In genomic region chr13:109782823-109783411, GRCh38 we compare ENCODE assay signal across 12 cellular contexts. TPM values are rescaled to one million over a fixed set of nuclear protein-coding genes. Genes with fewer than 3 reads are reported as not detected.
DNase-seq lines count a peak whose midpoint lies in the region; ATAC-seq and TF ChIP-seq lines count a peak whose summit lies in the region.
"Had no signal": no experiment of that assay in that cellular context is flagged by ENCODE, and none has a peak within 500 bp of the region (broad histone marks: within the 10 kb centered on the region; RNA-seq: fewer than 3 reads in every experiment).

No MANE protein-coding gene starts in this region.

- DNase-seq in right cardiac atrium: peak in 2 of 3 donors; percentile 62 to 74
- DNase-seq in cardiac septum (ENCODE audit: low spot score): no peak
- DNase-seq in WTC11 (ENCODE audit: low spot score): no peak
- DNase-seq in mesenchymal stem cell: no peak
- DNase-seq in upper lobe of left lung: peak in 1 of 2 donors; percentile 87
- no peak for DNase-seq in NCI-H748 (lab: John Stamatoyannopoulos, UW; ENCODE audit: unreplicated experiment)
- DNase-seq in NK-92 treated with Interleukin-12 subunit alpha and Interleukin-12 subunit beta, amount 100 ng/mL, for 24 hours (lab: John Stamatoyannopoulos, UW): no peak
- DNase-seq in COR-L47 (lab: John Stamatoyannopoulos, UW): no peak
- DNase-seq: MV-4-11, NCI-H446 had no signal

- no peak overlapping the region for H3K27ac Mint-ChIP-seq in WTC11

- no peak overlapping the region for H3K4ac ChIP-seq in mesenchymal stem cell (ENCODE audit: low read depth in 1 of 2, low read length in 2 of 2)

- H2AK5ac ChIP-seq in mesenchymal stem cell (ENCODE audit: low read length, severe bottlenecking): no peak overlapping the region

- no peaks in the 10 kb centered on the region for H3K9me3 Mint-ChIP-seq in WTC11

- no peak for TF ChIP-seq POLR2A in upper lobe of left lung (IDR thresholded peaks at IDR 0.05)

- H3K9ac ChIP-seq in mesenchymal stem cell (ENCODE audit: low read length): no peak overlapping the region

- H3K9me3 ChIP-seq in right cardiac atrium (ENCODE audit: control insufficient read depth, low read length) (no peaks in the 10 kb centered on the region), mesenchymal stem cell (ENCODE audit: control insufficient read depth, low read length) (no peaks in the 10 kb centered on the region), upper lobe of left lung (no peaks in the 10 kb centered on the region)

- H3K4me1 Mint-ChIP-seq in WTC11: peaks cover 40% of the 10 kb centered on the region

- no peak for ATAC-seq in right cardiac atrium
- ATAC-seq in WTC11: no peak
- ATAC-seq in upper lobe of left lung (ENCODE audit: low FRiP score in 2 of 2): no peak
- ATAC-seq: esophagus mucosa, HCT116 had no signal

- peaks cover 11% of the 10 kb centered on the region for H3K36me3 Mint-ChIP-seq in WTC11

- no peak overlapping the region for H2BK12ac ChIP-seq in mesenchymal stem cell (ENCODE audit: low read length in 2 of 2)

- no peak overlapping the region for H2BK15ac ChIP-seq in mesenchymal stem cell (ENCODE audit: low read depth, poor library complexity, severe bottlenecking)

- TF ChIP-seq EP300 in upper lobe of left lung (IDR thresholded peaks at IDR 0.05): no peak

- no peak overlapping the region for H3K23ac ChIP-seq in mesenchymal stem cell (ENCODE audit: low read length in 2 of 2)

- no peak overlapping the region for H3K18ac ChIP-seq in mesenchymal stem cell (ENCODE audit: low read depth in 1 of 2, low read length in 2 of 2)

- intact Hi-C loops in right cardiac atrium (cut with DNase I): loop anchor here (10.0 kb wide), 4 partner anchors 168 to 818 kb away; no protein-coding TSS in a partner anchor
- intact Hi-C loops in cardiac septum (cut with DNase I): loop anchor here (5.0 to 10.0 kb wide), 4 partner anchors 498 to 821 kb away; no protein-coding TSS in a partner anchor

- TF ChIP-seq CTCF in WTC11 (IDR thresholded peaks at IDR 0.05) (no peak), upper lobe of left lung (IDR thresholded peaks at IDR 0.05) (no peak)

- no peaks in the 10 kb centered on the region for H3K27me3 Mint-ChIP-seq in WTC11 (ENCODE audit: low read depth)

- H3K4me1 ChIP-seq in right cardiac atrium (ENCODE audit: control insufficient read depth, insufficient read depth, low read length) (peaks cover 9% of the 10 kb centered on the region), mesenchymal stem cell (ENCODE audit: control insufficient read depth, insufficient read depth, low read depth, low read length) (peaks cover 39% of the 10 kb centered on the region), upper lobe of left lung (peaks cover 35 to 85% (median 51%) of the 10 kb centered on the region in 4 donors)

- H3K4me3 ChIP-seq in right cardiac atrium (ENCODE audit: low read length) (no peak overlapping the region), mesenchymal stem cell (ENCODE audit: insufficient read depth in 1 of 2, low read depth in 1 of 2, low read length in 2 of 2) (no peak overlapping the region), upper lobe of left lung (peak overlapping the region in 3 of 4 donors; percentile 88 to 93 (median 88))

- peak overlapping the region; percentile 37 for H3K4me3 Mint-ChIP-seq in WTC11

- no peak overlapping the region for H3K14ac ChIP-seq in mesenchymal stem cell (ENCODE audit: low read length in 2 of 2)

- WGBS in right cardiac atrium: 98% methylated on average over 70 of the region's 70 CpGs
- WGBS in mesenchymal stem cell: 97% methylated on average over 70 of the region's 70 CpGs
- 96 to 97% methylated on average over 60 to 69 of the region's 70 CpGs for WGBS in upper lobe of left lung, 2 donors

- POLR2A ChIA-PET in WTC11 (lab: Charles Lee): no interaction called here

- no peak overlapping the region for H2BK120ac ChIP-seq in mesenchymal stem cell (ENCODE audit: low read depth, low read length)

- H2BK5ac ChIP-seq in mesenchymal stem cell (ENCODE audit: low read depth, low read length, poor library complexity, severe bottlenecking): no peak overlapping the region

- H3K36me3 ChIP-seq in mesenchymal stem cell (ENCODE audit: control insufficient read depth in 1 of 2, insufficient read depth in 2 of 2, low read depth in 1 of 2, low read length in 2 of 2) (peaks cover 23 to 35% of the 10 kb centered on the region in 2 experiments), upper lobe of left lung (peaks cover 17 to 49% (median 30%) of the 10 kb centered on the region in 4 donors)

- H3K27me3 ChIP-seq in right cardiac atrium (ENCODE audit: control insufficient read depth, insufficient read depth) (no peaks in the 10 kb centered on the region), mesenchymal stem cell (ENCODE audit: control insufficient read depth in 1 of 2, insufficient read depth in 1 of 2, low read length in 2 of 2) (no peaks in the 10 kb centered on the region), upper lobe of left lung (no peaks in the 10 kb centered on the region)

- no peak overlapping the region for H2AFZ ChIP-seq in mesenchymal stem cell (ENCODE audit: low read depth, low read length)

- H4K8ac ChIP-seq in mesenchymal stem cell (ENCODE audit: low read length): peak overlapping the region; percentile 54

- no peak overlapping the region for H4K91ac ChIP-seq in mesenchymal stem cell (ENCODE audit: low read length)

- H3K4me2 ChIP-seq in mesenchymal stem cell (ENCODE audit: low read length, poor library complexity, severe bottlenecking): no peak overlapping the region

- no peak overlapping the region for H3K27ac ChIP-seq in right cardiac atrium (ENCODE audit: low read length)
- no peak overlapping the region for H3K27ac ChIP-seq in mesenchymal stem cell (ENCODE audit: low read length, poor library complexity, severe bottlenecking)
- H3K27ac ChIP-seq in upper lobe of left lung: no peak overlapping the region

- H3K79me1 ChIP-seq in mesenchymal stem cell (replicated peaks; ENCODE audit: low read length, poor library complexity, severe bottlenecking): peaks cover 28% of the 10 kb centered on the region

- CTCF ChIA-PET in WTC11 (lab: Charles Lee): interaction anchor here (0.5 to 2.4 kb wide), 7 partner anchors 29 to 821 kb away, joined by 3 to 10 read pairs (median 3); no protein-coding TSS in a partner anchor

TF ChIP-seq in WTC11, 78 proteins besides CTCF, POLR2A, EP300 and RAD21:
- no peak for TF ChIP-seq ZNF532 (CRISPR knock-in tag; IDR thresholded peaks at IDR 0.05; ENCODE audit: borderline replicate concordance)
- TF ChIP-seq GRHL2 (CRISPR knock-in tag; IDR thresholded peaks at IDR 0.05; ENCODE audit: insufficient replicate concordance, severe bottlenecking): no peak
- TF ChIP-seq EMX1 (CRISPR knock-in tag; IDR thresholded peaks at IDR 0.05): no peak

RNA-seq across cellular contexts. Expression of gene IRS2, which starts 3.5 kb away (rescaled TPM):
- total RNA-seq in right cardiac atrium (10 to 100 TPM; 10.8 to 28.4 (median 14.6) TPM), cardiac septum (12.0 TPM), WTC11 (2021) (17.9 to 20.5 TPM (median 18.6 TPM) in 3 replicates), upper lobe of left lung (10 to 100 TPM; 31.8 to 67.9 (median 46.4) TPM)
- 7.4 TPM for polyA plus RNA-seq in right cardiac atrium
- 3.5 TPM for polyA plus RNA-seq in mesenchymal stem cell (2013, experiment 1 of 2)
- polyA plus RNA-seq in mesenchymal stem cell (2013, experiment 2 of 2): 3.5 TPM

Comparison
In these comparisons a context has a peak if more than half of its experiments do, and no peak if none do; other contexts are left out.
1. DNase-seq: peak in right cardiac atrium (2 of 3); none in cardiac septum (single experiment), WTC11 (single experiment), mesenchymal stem cell (single experiment), NCI-H748 (single experiment), NK-92 treated with Interleukin-12 subunit alpha and Interleukin-12 subunit beta, amount 100 ng/mL, for 24 hours (single experiment) and COR-L47 (single experiment).
2. H3K4me3 ChIP-seq: peak in upper lobe of left lung (3 of 4); none in right cardiac atrium (single experiment) and mesenchymal stem cell (0 of 2).